ENCODE assay signal across 8 cellular contexts in genomic region chr5:132776932-132777208, GRCh38. TPM values are rescaled to one million over a fixed set of nuclear protein-coding genes. Genes with fewer than 3 reads are reported as not detected.
DNase-seq lines count a peak whose midpoint lies in the region; ATAC-seq and TF ChIP-seq lines count a peak whose summit lies in the region.

No MANE protein-coding gene starts in this region.

- no peak for DNase-seq in SK-N-SH
- DNase-seq in right atrium auricular region (ENCODE audit: low spot score), result no peak
- DNase-seq in smooth muscle cell (lab: John Stamatoyannopoulos, UW; ENCODE audit: unreplicated experiment), result no peak
- DNase-seq in A172 (ENCODE audit: low spot score), result no peak
- no peak for DNase-seq in stimulated activated naive CD8-positive, alpha-beta T cell treated with anti-CD3 and anti-CD28 coated beads, Interleukin-15, Interleukin-2, amounts not matched to agents 100 U/mL and 50 U/mL, for 24 hours
- DNase-seq in ACHN, result no peak

- no peaks in the 10 kb centered on the region for H3K9me2 ChIP-seq in SK-N-SH

- H3K9me3 ChIP-seq in SK-N-SH (no peaks in the 10 kb centered on the region), right atrium auricular region (no peaks in the 10 kb centered on the region), smooth muscle cell (replicated peaks; ENCODE audit: low read depth) (no peaks in the 10 kb centered on the region)

- peak overlapping the region; percentile 96 for H3K4me2 ChIP-seq in SK-N-SH
- peak overlapping the region; percentile 86 for H3K4me2 ChIP-seq in smooth muscle cell

- no peak for TF ChIP-seq EP300 in SK-N-SH (IDR thresholded peaks at IDR 0.05; ENCODE audit: borderline replicate concordance in 1 of 2, low read depth in 1 of 2, low read length in 1 of 2)

- H3K79me2 ChIP-seq in SK-N-SH (ENCODE audit: insufficient read depth), result peaks cover 47% of the 10 kb centered on the region
- peaks cover 45% of the 10 kb centered on the region for H3K79me2 ChIP-seq in smooth muscle cell (ENCODE audit: low read depth)

- no peak overlapping the region; a peak in 1 of 4 replicates for H3K27ac ChIP-seq in SK-N-SH (ENCODE audit: low read depth in 2 of 2, low read length in 1 of 2)
- peak overlapping the region; percentile 66 to 77 for H3K27ac ChIP-seq in right atrium auricular region
- H3K27ac ChIP-seq in smooth muscle cell (ENCODE audit: low read depth), result no peak overlapping the region

- in situ Hi-C loops in ACHN (cut with HindIII; ENCODE audit: low pct_ligation_motif_present, low pct_unique_long_range_greater_than_20kb, low sequenced_read_pairs), result no loop called here

- peak overlapping the region; percentile 75 to 85 for H3K4me3 ChIP-seq in SK-N-SH (ENCODE audit: low read depth in 2 of 2, low read length in 1 of 2)
- H3K4me3 ChIP-seq in right atrium auricular region, result peak overlapping the region; percentile 55 to 83
- peak overlapping the region; percentile 59 for H3K4me3 ChIP-seq in smooth muscle cell

- H3F3A ChIP-seq in SK-N-SH (replicated peaks; ENCODE audit: insufficient read depth), result peaks cover 5% of the 10 kb centered on the region
- H3F3A ChIP-seq in smooth muscle cell (ENCODE audit: low read depth), result no peaks in the 10 kb centered on the region

- H3K27me3 ChIP-seq in SK-N-SH (ENCODE audit: insufficient read depth) (no peaks in the 10 kb centered on the region), right atrium auricular region (no peaks in the 10 kb centered on the region), smooth muscle cell (ENCODE audit: low read depth) (no peaks in the 10 kb centered on the region)

- H3K36me3 ChIP-seq in SK-N-SH (replicated peaks in 1 of 2; ENCODE audit: control insufficient read depth in 1 of 2, insufficient read depth in 2 of 2, low read length in 1 of 2) (no peaks in the 10 kb centered on the region), right atrium auricular region (no peaks in the 10 kb centered on the region), smooth muscle cell (ENCODE audit: low read depth) (no peaks in the 10 kb centered on the region)

- POLR2A ChIA-PET in SK-N-SH (lab: Yijun Ruan, JAX), result no interaction called here

- H3K4me1 ChIP-seq in SK-N-SH (ENCODE audit: control insufficient read depth in 1 of 2, insufficient read depth in 2 of 2, low read depth in 1 of 2, low read length in 1 of 2) (peaks cover 13 to 48% of the 10 kb centered on the region in 2 experiments; a peak in 2 of 4 replicates), right atrium auricular region (peaks cover 0 to 52% of the 10 kb centered on the region in 2 donors), smooth muscle cell (ENCODE audit: low read depth) (peaks cover 13% of the 10 kb centered on the region)

- ATAC-seq in GM19395 (IDR thresholded peaks at IDR 0.05; ENCODE audit: unreplicated experiment), result peak; percentile 34
- ATAC-seq in HG03280 (IDR thresholded peaks at IDR 0.05; ENCODE audit: unreplicated experiment), result no peak
- ATAC-seq in stimulated activated naive CD8-positive, alpha-beta T cell treated with anti-CD3 and anti-CD28 coated beads, Interleukin-15, Interleukin-2, amounts not matched to agents 100 U/mL and 50 U/mL, for 24 hours, result no peak

- H2AFZ ChIP-seq in SK-N-SH (ENCODE audit: low read depth), result 0 out of 2 replicates have a peak overlapping the region, but pooled peaks have one; percentile 71
- H2AFZ ChIP-seq in smooth muscle cell (ENCODE audit: low read depth), result peak overlapping the region; percentile 35

- TF ChIP-seq RAD21 in SK-N-SH (IDR thresholded peaks at IDR 0.05; ENCODE audit: low read length), result no peak

- 0% methylated on average over 8 of the region's 41 CpGs for WGBS in SK-N-SH (ENCODE audit: low lambda C conversion rate)
- 2% methylated on average over 11 of the region's 41 CpGs for WGBS in smooth muscle cell (ENCODE audit: low lambda C conversion rate)

- CTCF ChIA-PET in SK-N-SH (lab: Yijun Ruan, JAX), result interaction anchor here (1.7 to 1.8 kb wide), 2 partner anchors 10 to 43 kb away, joined by 5 to 11 read pairs; no protein-coding TSS in a partner anchor

- no peaks in the 10 kb centered on the region for H4K20me1 ChIP-seq in SK-N-SH (ENCODE audit: insufficient read depth)
- peaks cover 39% of the 10 kb centered on the region for H4K20me1 ChIP-seq in smooth muscle cell (ENCODE audit: low read depth)

- TF ChIP-seq CTCF in SK-N-SH (IDR thresholded peaks at IDR 0.05) (no peak), right atrium auricular region (IDR thresholded peaks at IDR 0.05) (no peak), smooth muscle cell (IDR thresholded peaks at IDR 0.05; ENCODE audit: borderline replicate concordance, insufficient read depth, poor library complexity, severe bottlenecking) (no peak)

- H3K9ac ChIP-seq in SK-N-SH (peak overlapping the region; percentile 63), smooth muscle cell (ENCODE audit: low read depth) (peak overlapping the region; percentile 66)

TF ChIP-seq in SK-N-SH, 30 proteins besides CTCF, POLR2A, EP300 and RAD21:
- TF ChIP-seq RFX5 (IDR thresholded peaks at IDR 0.05; ENCODE audit: low read length), result no peak
- TF ChIP-seq MXI1 (IDR thresholded peaks at IDR 0.05; ENCODE audit: low read depth, low read length), result no peak
- no peak for TF ChIP-seq IRF3 (IDR thresholded peaks at IDR 0.05; ENCODE audit: low read depth, low read length)

RNA-seq across cellular contexts. Expression of gene SEPTIN8, which starts 0.2 kb away (rescaled TPM):
- 54.9 and 57.6 TPM in 2 replicates for polyA plus RNA-seq in SK-N-SH (2012; rRNA removed)
- 39.8 and 45.4 TPM in 2 replicates for polyA plus RNA-seq in SK-N-SH (2012; cell fraction: cytosol; rRNA removed)
- 106 and 142 TPM in 2 replicates for polyA plus RNA-seq in SK-N-SH (2012; cell fraction: nucleus; rRNA removed)
- total RNA-seq in right atrium auricular region, result 10 to 100 TPM; 21.1 to 24.8 TPM
- 68.1 and 71.5 TPM in 2 replicates for total RNA-seq in smooth muscle cell
- polyA plus RNA-seq in smooth muscle cell, result 26.3 and 27.6 TPM in 2 replicates
- 48.1 and 55.4 TPM in 2 replicates for total RNA-seq in A172 (2014; rRNA removed; shearing (Covaris generic))

RNA-seq across cellular contexts. Expression of gene CCNI2, which starts 29.6 kb away (rescaled TPM):
- 0.05 and 0.34 TPM in 2 replicates for polyA plus RNA-seq in SK-N-SH (2012; rRNA removed)
- 0.06 and 0.16 TPM in 2 replicates for polyA plus RNA-seq in SK-N-SH (2012; cell fraction: cytosol; rRNA removed)
- polyA plus RNA-seq in SK-N-SH (2012; cell fraction: nucleus; rRNA removed), result 0.41 and 0.56 TPM in 2 replicates
- not detected for total RNA-seq in right atrium auricular region
- 0.36 and 0.81 TPM in 2 replicates for total RNA-seq in smooth muscle cell
- polyA plus RNA-seq in smooth muscle cell, result 0.41 and 1.7 TPM in 2 replicates
- total RNA-seq in A172 (2014; rRNA removed; shearing (Covaris generic)), result not detected in 2 replicates

RNA-seq across cellular contexts. Expression of gene SOWAHA, which starts 36.2 kb away (rescaled TPM):
- polyA plus RNA-seq in SK-N-SH (2012; rRNA removed) (0.23 and 0.30 TPM in 2 replicates), smooth muscle cell (0.43 and 0.71 TPM in 2 replicates)
- polyA plus RNA-seq in SK-N-SH (2012; cell fraction: cytosol; rRNA removed), result 0.22 and 0.25 TPM in 2 replicates
- polyA plus RNA-seq in SK-N-SH (2012; cell fraction: nucleus; rRNA removed), result 0.11 and 0.14 TPM in 2 replicates
- total RNA-seq in right atrium auricular region (not detected), smooth muscle cell (1.5 and 2.2 TPM in 2 replicates)
- total RNA-seq in A172 (2014; rRNA removed; shearing (Covaris generic)), result not detected in 2 replicates

RNA-seq across cellular contexts. Expression of gene KIF3A, which starts 39.5 kb away (rescaled TPM):
- 5.1 and 5.2 TPM in 2 replicates for polyA plus RNA-seq in SK-N-SH (2012; rRNA removed)
- 6.2 and 9.3 TPM in 2 replicates for polyA plus RNA-seq in SK-N-SH (2012; cell fraction: cytosol; rRNA removed)
- polyA plus RNA-seq in SK-N-SH (2012; cell fraction: nucleus; rRNA removed), result 7.2 and 11.8 TPM in 2 replicates
- total RNA-seq in right atrium auricular region, result 1 to 10 TPM; 5.6 to 7.2 TPM
- total RNA-seq in smooth muscle cell, result 16.0 and 21.4 TPM in 2 replicates
- 12.6 and 18.4 TPM in 2 replicates for polyA plus RNA-seq in smooth muscle cell
- 10.6 and 16.4 TPM in 2 replicates for total RNA-seq in A172 (2014; rRNA removed; shearing (Covaris generic))

RNA-seq across cellular contexts. Expression of gene SHROOM1, which starts 53.6 kb away (rescaled TPM):
- 3.8 and 4.8 TPM in 2 replicates for polyA plus RNA-seq in SK-N-SH (2012; rRNA removed)
- polyA plus RNA-seq in SK-N-SH (2012; cell fraction: cytosol; rRNA removed), result 1.5 and 2.9 TPM in 2 replicates
- 11.3 and 13.4 TPM in 2 replicates for polyA plus RNA-seq in SK-N-SH (2012; cell fraction: nucleus; rRNA removed)
- 1 to 10 TPM; 3.2 to 4.2 TPM for total RNA-seq in right atrium auricular region
- 3.0 and 12.0 TPM in 2 replicates for total RNA-seq in smooth muscle cell
- polyA plus RNA-seq in smooth muscle cell, result 5.9 and 10.2 TPM in 2 replicates
- total RNA-seq in A172 (2014; rRNA removed; shearing (Covaris generic)), result 5.6 and 6.1 TPM in 2 replicates

Comparison
In these comparisons a context has a peak if more than half of its experiments do, and no peak if none do; other contexts are left out.
1. H3K27ac ChIP-seq: peak in right atrium auricular region (2 of 2); none in SK-N-SH (0 of 2) and smooth muscle cell (single experiment).
2. Peak in every context shown above with its lines, with median percentiles within 50 percentile points of each other: H3K4me3 ChIP-seq.